1 cellular context compared by ENCODE assay signal in the genomic region with DNA sequence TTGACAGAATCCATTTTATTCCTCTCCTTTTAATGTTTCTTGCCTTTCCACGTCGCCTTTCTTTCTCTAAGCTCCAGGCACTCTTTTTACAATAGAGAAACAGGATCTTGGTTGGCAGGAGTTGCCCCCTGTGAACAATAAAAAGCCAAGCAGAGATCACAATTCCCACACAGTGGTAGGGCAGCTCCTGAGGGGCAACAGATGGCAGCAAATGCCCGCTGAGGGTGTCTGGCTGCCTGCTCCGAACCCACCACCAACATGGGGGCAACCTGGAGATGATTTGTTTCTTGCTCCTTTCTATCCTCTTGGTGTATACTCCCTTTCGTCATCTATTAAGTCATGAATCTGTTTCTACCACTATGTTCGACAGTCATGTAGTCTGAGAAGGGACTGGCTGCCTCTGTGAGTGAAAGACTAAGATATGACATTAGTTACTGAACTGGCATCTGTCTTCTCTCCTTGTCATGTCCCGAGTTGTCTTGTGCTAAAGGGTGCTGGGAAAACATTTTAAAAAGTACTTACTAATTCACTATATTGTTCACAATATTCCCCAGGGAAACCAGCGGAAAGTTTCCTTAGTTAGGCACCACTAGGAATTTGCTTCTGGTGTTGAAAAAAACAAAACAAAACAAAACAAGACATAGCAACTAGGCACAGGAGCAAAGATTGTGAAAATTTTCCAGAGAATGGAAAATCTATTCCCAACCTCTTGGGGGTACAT.
TF ChIP-seq lines count a peak whose summit lies in the region.

No MANE protein-coding gene starts in this region.

TF ChIP-seq in HepG2, 621 proteins besides CTCF, POLR2A, EP300 and RAD21 (continued from another document):
- TF ChIP-seq ZNF512B (CRISPR knock-in tag; IDR thresholded peaks at IDR 0.05; ENCODE audit: borderline replicate concordance) (no peak), IRF9 (CRISPR knock-in tag; IDR thresholded peaks at IDR 0.05; ENCODE audit: borderline replicate concordance) (no peak), TCF12 (IDR thresholded peaks at IDR 0.05) (no peak), TCF12 (CRISPR knock-in tag; IDR thresholded peaks at IDR 0.05) (no peak), SP5 (CRISPR knock-in tag; IDR thresholded peaks at IDR 0.05; ENCODE audit: borderline replicate concordance, low read depth) (no peak), LCORL (IDR thresholded peaks at IDR 0.05) (no peak), LCORL (CRISPR knock-in tag; IDR thresholded peaks at IDR 0.05) (no peak), ZNF414 (CRISPR knock-in tag; IDR thresholded peaks at IDR 0.05) (no peak), KLF11 (CRISPR knock-in tag; IDR thresholded peaks at IDR 0.05) (no peak), RXRA (CRISPR knock-in tag; IDR thresholded peaks at IDR 0.05) (no peak), ZNF18 (CRISPR knock-in tag; IDR thresholded peaks at IDR 0.05; ENCODE audit: insufficient replicate concordance) (no peak), ZNF816 (CRISPR knock-in tag; IDR thresholded peaks at IDR 0.05; ENCODE audit: borderline replicate concordance) (no peak), ZNF546 (CRISPR knock-in tag; conservative IDR thresholded peaks at IDR 0.05) (no peak), PBX2 (CRISPR knock-in tag; IDR thresholded peaks at IDR 0.05) (0 out of 2 replicates have a peak, but pooled peaks have one; percentile 15), REL (CRISPR knock-in tag; conservative IDR thresholded peaks at IDR 0.05) (no peak), SIN3B (IDR thresholded peaks at IDR 0.05; ENCODE audit: low read length) (no peak), ZNF264 (CRISPR knock-in tag; IDR thresholded peaks at IDR 0.05) (no peak), ZNF556 (CRISPR knock-in tag; IDR thresholded peaks at IDR 0.05; ENCODE audit: borderline replicate concordance) (0 out of 2 replicates have a peak, but pooled peaks have one; percentile 18), ZMYM3 (CRISPR knock-in tag; IDR thresholded peaks at IDR 0.05) (no peak), HMGXB4 (CRISPR knock-in tag; IDR thresholded peaks at IDR 0.05; ENCODE audit: borderline replicate concordance in 1 of 2, low read depth in 1 of 2) (no peak), PRPF4 (IDR thresholded peaks at IDR 0.05; ENCODE audit: low read depth, low read length, poor library complexity, severe bottlenecking) (no peak), RARA (CRISPR knock-in tag; IDR thresholded peaks at IDR 0.05) (no peak)
- TF ChIP-seq, protein P1, sequence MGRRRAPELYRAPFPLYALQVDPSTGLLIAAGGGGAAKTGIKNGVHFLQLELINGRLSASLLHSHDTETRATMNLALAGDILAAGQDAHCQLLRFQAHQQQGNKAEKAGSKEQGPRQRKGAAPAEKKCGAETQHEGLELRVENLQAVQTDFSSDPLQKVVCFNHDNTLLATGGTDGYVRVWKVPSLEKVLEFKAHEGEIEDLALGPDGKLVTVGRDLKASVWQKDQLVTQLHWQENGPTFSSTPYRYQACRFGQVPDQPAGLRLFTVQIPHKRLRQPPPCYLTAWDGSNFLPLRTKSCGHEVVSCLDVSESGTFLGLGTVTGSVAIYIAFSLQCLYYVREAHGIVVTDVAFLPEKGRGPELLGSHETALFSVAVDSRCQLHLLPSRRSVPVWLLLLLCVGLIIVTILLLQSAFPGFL (CRISPR knock-in tag; IDR thresholded peaks at IDR 0.05), result no peak
